In genomic region chr5:175850165-175850845, GRCh38 we compare ENCODE assay signal across 1 cellular context.
TF ChIP-seq lines count a peak whose summit lies in the region.

No MANE protein-coding gene starts in this region.

TF ChIP-seq in HepG2, 621 proteins besides CTCF, POLR2A, EP300 and RAD21 (continued from another document and continues in another):
- TF ChIP-seq REST (IDR thresholded peaks at IDR 0.05; ENCODE audit: borderline replicate concordance in 1 of 2, low read depth in 1 of 2, low read length in 2 of 2): peak in 1 of 2 experiments; percentile 19; a peak in 1 of 4 replicates
- TF ChIP-seq HNF4A (CRISPR knock-in tag; IDR thresholded peaks at IDR 0.05): 0 out of 2 replicates have a peak, but pooled peaks have one; percentile 15
- TF ChIP-seq HMG20A (CRISPR knock-in tag; IDR thresholded peaks at IDR 0.05; ENCODE audit: borderline replicate concordance): peak; percentile 52; the same call in 1 of the 2 replicates
- TF ChIP-seq ZNF609 (CRISPR knock-in tag; IDR thresholded peaks at IDR 0.05; ENCODE audit: borderline replicate concordance): no peak
- no peak for TF ChIP-seq KAT7 (CRISPR knock-in tag; IDR thresholded peaks at IDR 0.05; ENCODE audit: borderline replicate concordance)
- TF ChIP-seq ZNF280B (CRISPR knock-in tag; IDR thresholded peaks at IDR 0.05; ENCODE audit: borderline replicate concordance): no peak
- TF ChIP-seq KMT2A (CRISPR knock-in tag; IDR thresholded peaks at IDR 0.05): no peak
- TF ChIP-seq FOSL2 (CRISPR knock-in tag; IDR thresholded peaks at IDR 0.05): peak; percentile 36; the same call in 1 of the 2 replicates
- no peak for TF ChIP-seq SIX1 (CRISPR knock-in tag; IDR thresholded peaks at IDR 0.05; ENCODE audit: borderline replicate concordance)
- no peak for TF ChIP-seq FOXK2 (IDR thresholded peaks at IDR 0.05)
- TF ChIP-seq AGO1 (IDR thresholded peaks at IDR 0.05; ENCODE audit: low read depth, low read length, poor library complexity, severe bottlenecking): no peak
- TF ChIP-seq SKI (IDR thresholded peaks at IDR 0.05; ENCODE audit: partially characterized antibody): peak; percentile 34
- TF ChIP-seq ZBTB26 (CRISPR knock-in tag; IDR thresholded peaks at IDR 0.05; ENCODE audit: borderline replicate concordance): 0 out of 2 replicates have a peak, but pooled peaks have one; percentile 44
- TF ChIP-seq FLYWCH1 (CRISPR knock-in tag; IDR thresholded peaks at IDR 0.05): no peak
- no peak for TF ChIP-seq U2AF2 (IDR thresholded peaks at IDR 0.05; ENCODE audit: low read depth, low read length)
- peak; percentile 41; the same call in 1 of the 2 replicates for TF ChIP-seq ETV5 (CRISPR knock-in tag; IDR thresholded peaks at IDR 0.05; ENCODE audit: borderline replicate concordance)
- TF ChIP-seq HNF4G (IDR thresholded peaks at IDR 0.05; ENCODE audit: borderline replicate concordance, low read depth, low read length): peak; percentile 21; the same call in 1 of the 2 replicates
- TF ChIP-seq HNF4G (CRISPR knock-in tag; IDR thresholded peaks at IDR 0.05; ENCODE audit: borderline replicate concordance, low read depth): no peak
- no peak for TF ChIP-seq SP4 (CRISPR knock-in tag; IDR thresholded peaks at IDR 0.05)
- TF ChIP-seq TCF7 (IDR thresholded peaks at IDR 0.05; ENCODE audit: low read depth): peak; percentile 65; the same call in 1 of the 2 replicates
- TF ChIP-seq RXRB (CRISPR knock-in tag; IDR thresholded peaks at IDR 0.05; ENCODE audit: borderline replicate concordance): 0 out of 2 replicates have a peak, but pooled peaks have one; percentile 29
- no peak for TF ChIP-seq ZNF747 (CRISPR knock-in tag; IDR thresholded peaks at IDR 0.05; ENCODE audit: borderline replicate concordance)
- no peak for TF ChIP-seq ZHX2 (IDR thresholded peaks at IDR 0.05; ENCODE audit: low read depth)
- TF ChIP-seq ZHX2 (CRISPR knock-in tag; IDR thresholded peaks at IDR 0.05; ENCODE audit: borderline replicate concordance): no peak
- TF ChIP-seq SMC3 (IDR thresholded peaks at IDR 0.05; ENCODE audit: low read length): no peak
- TF ChIP-seq ISX (CRISPR knock-in tag; conservative IDR thresholded peaks at IDR 0.05): no peak
- no peak for TF ChIP-seq IRX3 (CRISPR knock-in tag; IDR thresholded peaks at IDR 0.05; ENCODE audit: borderline replicate concordance, low read depth)
- no peak for TF ChIP-seq ZNF776 (CRISPR knock-in tag; IDR thresholded peaks at IDR 0.05)
- peak; percentile 67; the same call in 1 of the 2 replicates for TF ChIP-seq RXRA (CRISPR knock-in tag; IDR thresholded peaks at IDR 0.05)
- no peak for TF ChIP-seq IKZF5 (CRISPR knock-in tag; IDR thresholded peaks at IDR 0.05)
- 0 out of 2 replicates have a peak, but pooled peaks have one; percentile 17 for TF ChIP-seq HOXA3 (CRISPR knock-in tag; IDR thresholded peaks at IDR 0.05)
- TF ChIP-seq ARID5B (CRISPR knock-in tag; IDR thresholded peaks at IDR 0.05): 0 out of 2 replicates have a peak, but pooled peaks have one; percentile 36
